31 cellular contexts compared by ENCODE assay signal in the genomic region with DNA sequence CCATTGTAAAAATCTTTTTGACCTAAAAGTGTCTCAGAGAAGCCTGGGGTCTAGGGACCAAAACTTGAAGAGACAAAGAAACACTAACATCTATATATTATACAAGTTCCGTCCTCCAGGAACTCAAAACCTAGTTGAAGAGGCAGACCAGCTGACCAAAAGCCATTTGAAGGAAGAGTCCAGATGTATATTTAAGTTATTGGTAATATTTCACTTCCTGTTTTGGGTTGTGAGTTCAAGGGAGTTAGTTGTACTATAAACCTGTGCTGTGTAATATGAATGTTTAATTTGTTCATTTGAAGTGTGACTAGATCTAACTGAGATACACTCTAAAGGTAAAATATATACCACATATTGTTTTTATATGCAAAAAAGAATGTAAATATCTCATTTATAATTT.
"Had no signal": no experiment of that assay in that cellular context is flagged by ENCODE, and none has a peak within 500 bp of the region (broad histone marks: within the 10 kb centered on the region; RNA-seq: fewer than 3 reads in every experiment).

No MANE protein-coding gene starts in this region.

- H3K27me3 Mint-ChIP-seq: activated naive CD8-positive, alpha-beta T cell treated with anti-CD3 and anti-CD28 coated beads for 36 hours had no signal

- ATAC-seq: gastrocnemius medialis, left cardiac atrium, left ventricle myocardium superior, upper lobe of right lung had no signal

- H3K36me3 ChIP-seq: adrenal gland, cardiac muscle cell, colonic mucosa, gastrocnemius medialis, right atrium auricular region, suprapubic skin, tibial artery, upper lobe of right lung had no signal

- DNase-seq: activated B cell treated with CpG ODN at 0.5 μM for 24 hours; activated CD8-positive, alpha-beta memory T cell treated with anti-CD3 and anti-CD28 coated beads for 24 hours; activated effector memory CD4-positive, alpha-beta T cell treated with Interleukin-2 at 50 U/mL for 16 hours; activated naive CD4-positive, alpha-beta T cell treated with anti-CD3 and anti-CD28 coated beads for 36 hours; activated naive CD8-positive, alpha-beta T cell treated with anti-CD3 and anti-CD28 coated beads for 36 hours; adrenal gland; aorta; cerebellar nuclear complex; colonic mucosa; effector memory CD4-positive, alpha-beta T cell; erythroblast; gastrocnemius medialis; glutamatergic neuron; hippocampal formation; left cardiac atrium; left ventricle myocardium superior; mammary epithelial cell; naive B cell; occipital lobe; stimulated activated CD4-positive, alpha-beta T cell treated with anti-CD3 and anti-CD28 coated beads, Interleukin-15, amount 100 ng/mL, for 24 hours; stimulated activated CD4-positive, alpha-beta T cell treated with anti-CD3 and anti-CD28 coated beads, Interleukin-2, amount 100 ng/mL, for 24 hours; stimulated activated naive CD4-positive, alpha-beta T cell; T-helper 2 cell; tibial artery; upper lobe of right lung had no signal

- H3K36me3 Mint-ChIP-seq: activated naive CD8-positive, alpha-beta T cell treated with anti-CD3 and anti-CD28 coated beads for 36 hours; brain; naive B cell had no signal

- H3K9me3 ChIP-seq: adrenal gland, colonic mucosa, gastrocnemius medialis, right atrium auricular region, suprapubic skin, tibial artery, upper lobe of right lung had no signal

- H3K27me3 ChIP-seq: adrenal gland, cardiac muscle cell, colonic mucosa, gastrocnemius medialis, right atrium auricular region, suprapubic skin, tibial artery, upper lobe of right lung had no signal

- H3K4me3 Mint-ChIP-seq: activated B cell treated with CpG ODN at 0.5 μM for 24 hours; activated naive CD4-positive, alpha-beta T cell treated with anti-CD3 and anti-CD28 coated beads for 36 hours; activated naive CD8-positive, alpha-beta T cell treated with anti-CD3 and anti-CD28 coated beads for 36 hours; brain; naive B cell; neural crest cell had no signal

- H3K27ac Mint-ChIP-seq: activated B cell treated with CpG ODN at 0.5 μM for 24 hours; activated naive CD4-positive, alpha-beta T cell treated with anti-CD3 and anti-CD28 coated beads for 36 hours; activated naive CD8-positive, alpha-beta T cell treated with anti-CD3 and anti-CD28 coated beads for 36 hours; brain; naive B cell had no signal

- H3K27ac ChIP-seq: adrenal gland, cardiac muscle cell, colonic mucosa, gastrocnemius medialis, right atrium auricular region, suprapubic skin, tibial artery, upper lobe of right lung had no signal

- H3K9me3 Mint-ChIP-seq: activated B cell treated with CpG ODN at 0.5 μM for 24 hours; activated naive CD4-positive, alpha-beta T cell treated with anti-CD3 and anti-CD28 coated beads for 36 hours; activated naive CD8-positive, alpha-beta T cell treated with anti-CD3 and anti-CD28 coated beads for 36 hours; naive B cell; neural crest cell had no signal

- H3K4me3 ChIP-seq: adrenal gland, cardiac muscle cell, colonic mucosa, gastrocnemius medialis, right atrium auricular region, suprapubic skin, tibial artery, upper lobe of right lung had no signal

- H3K4me1 ChIP-seq: colonic mucosa had no signal

- H3K4me1 Mint-ChIP-seq: activated B cell treated with CpG ODN at 0.5 μM for 24 hours, naive B cell had no signal

- FAIRE-seq: keratinocyte had no signal
